In genomic region chr5:97163360-97163764, GRCh38 we compare ENCODE assay signal across 8 cellular contexts. TPM values are rescaled to one million over a fixed set of nuclear protein-coding genes. Genes with fewer than 3 reads are reported as not detected.
DNase-seq lines count a peak whose midpoint lies in the region; ATAC-seq and TF ChIP-seq lines count a peak whose summit lies in the region.

No MANE protein-coding gene starts in this region.

- peak; percentile 73 for TF ChIP-seq CTCF in DND-41 (IDR thresholded peaks at IDR 0.05; ENCODE audit: borderline replicate concordance, extremely low read depth, low read length, poor library complexity, severe bottlenecking)
- TF ChIP-seq CTCF in LNCaP clone FGC (IDR thresholded peaks at IDR 0.05; ENCODE audit: control insufficient read depth, extremely low read depth, insufficient read depth) = peak; percentile 42
- peak; percentile 92 for TF ChIP-seq CTCF in chondrocyte (IDR thresholded peaks at IDR 0.05)
- peak; percentile 52 to 71 (median 58) for TF ChIP-seq CTCF in nephron (IDR thresholded peaks at IDR 0.05; ENCODE audit: unreplicated experiment in 3 of 3)

- H4K20me1 ChIP-seq in DND-41 (ENCODE audit: insufficient read depth, low read length) = no peaks in the 10 kb centered on the region

- peaks cover 93% of the 10 kb centered on the region for H3K36me3 ChIP-seq in DND-41 (ENCODE audit: insufficient read depth, low read length)
- peaks cover 12 to 84% of the 10 kb centered on the region in 2 donors for H3K36me3 ChIP-seq in neuronal stem cell (replicated peaks in 1 of 2; ENCODE audit: control insufficient read depth in 2 of 2, insufficient read depth in 2 of 2, low read length in 2 of 2)

- H2AFZ ChIP-seq in DND-41 (ENCODE audit: low read depth, low read length) (no peak overlapping the region), neuronal stem cell (ENCODE audit: low read length) (no peak overlapping the region)

- H3K4ac ChIP-seq in neuronal stem cell (ENCODE audit: low read length) = no peak overlapping the region

- ATAC-seq in DND-41 (ENCODE audit: insufficient read depth, low read depth) = 0 out of 3 replicates have a peak, but pooled peaks have one; percentile 30
- ATAC-seq in GM21786 (IDR thresholded peaks at IDR 0.05; ENCODE audit: unreplicated experiment) = no peak

- no peak overlapping the region for H2BK120ac ChIP-seq in neuronal stem cell (ENCODE audit: low read depth, low read length)

- no peak overlapping the region for H3K18ac ChIP-seq in neuronal stem cell (ENCODE audit: low read length)

- no peak overlapping the region for H4K8ac ChIP-seq in neuronal stem cell (ENCODE audit: low read depth, low read length)

- H3K23ac ChIP-seq in neuronal stem cell (ENCODE audit: low read depth, low read length, poor library complexity) = no peak overlapping the region

- H3K4me1 ChIP-seq in DND-41 (ENCODE audit: insufficient read depth, low read length) = no peaks in the 10 kb centered on the region
- no peaks in the 10 kb centered on the region for H3K4me1 ChIP-seq in neuronal stem cell (ENCODE audit: control insufficient read depth in 2 of 2, insufficient read depth in 1 of 2, low read depth in 1 of 2, low read length in 2 of 2)

- no peak overlapping the region for H3K14ac ChIP-seq in neuronal stem cell (ENCODE audit: low read length)

- H2BK12ac ChIP-seq in neuronal stem cell (ENCODE audit: low read length) = no peak overlapping the region

- H3K9me3 Mint-ChIP-seq in chondrocyte (ENCODE audit: low read depth) (peaks cover 6% of the 10 kb centered on the region), nephron (peaks cover 8% of the 10 kb centered on the region)

- H3K9me3 ChIP-seq in DND-41 (ENCODE audit: insufficient read depth, low read length, severe bottlenecking) (peaks cover 4% of the 10 kb centered on the region), neuronal stem cell (replicated peaks in 1 of 2; ENCODE audit: control insufficient read depth in 2 of 2, insufficient read depth in 1 of 2, low read depth in 1 of 2, low read length in 2 of 2) (peaks cover 7 to 10% of the 10 kb centered on the region in 2 donors)

- H3K27me3 Mint-ChIP-seq in chondrocyte (ENCODE audit: low read depth) (no peaks in the 10 kb centered on the region), nephron (ENCODE audit: low read depth) (no peaks in the 10 kb centered on the region)

- no peak overlapping the region for H2BK5ac ChIP-seq in neuronal stem cell (ENCODE audit: low read length)

- no peaks in the 10 kb centered on the region for H3K79me1 ChIP-seq in neuronal stem cell (ENCODE audit: low read depth, low read length)

- DNase-seq in DND-41 (no peak), LNCaP clone FGC (ENCODE audit: low read depth) (no peak), chondrocyte (ENCODE audit: low spot score) (no peak), NCI-H2081 treated with DMSO at 0.1 percent for 48 hours (lab: John Stamatoyannopoulos, UW) (no peak), NCI-H2196 (lab: John Stamatoyannopoulos, UW; ENCODE audit: unreplicated experiment) (no peak), neuronal stem cell (ENCODE audit: low spot score) (no peak)

- H3K4me3 ChIP-seq in DND-41 (ENCODE audit: low read depth in 1 of 2, low read length in 2 of 2) = no peak overlapping the region
- H3K4me3 ChIP-seq in LNCaP clone FGC (ENCODE audit: low read depth, low read length) = no peak overlapping the region
- H3K4me3 ChIP-seq in neuronal stem cell (ENCODE audit: low read length in 2 of 2) = no peak overlapping the region

- no peak overlapping the region for H4K91ac ChIP-seq in neuronal stem cell (ENCODE audit: low read depth, low read length, poor library complexity)

- 0 out of 2 replicates have a peak overlapping the region, but pooled peaks have one; percentile 23 for H3K27ac ChIP-seq in DND-41 (ENCODE audit: low read length)
- no peak overlapping the region for H3K27ac ChIP-seq in neuronal stem cell (replicated peaks; ENCODE audit: low read length)

- H2BK15ac ChIP-seq in neuronal stem cell (ENCODE audit: low read length) = no peak overlapping the region

- H3K27me3 ChIP-seq in DND-41 (ENCODE audit: insufficient read depth, low read length, poor library complexity) (no peaks in the 10 kb centered on the region), neuronal stem cell (ENCODE audit: control insufficient read depth in 3 of 3, insufficient read depth in 3 of 3, low read depth in 1 of 3, low read length in 3 of 3) (no peaks in the 10 kb centered on the region)

- H3K36me3 Mint-ChIP-seq in chondrocyte (ENCODE audit: low read depth) = peaks cover 25% of the 10 kb centered on the region
- H3K36me3 Mint-ChIP-seq in nephron (ENCODE audit: low read depth) = peaks cover 47% of the 10 kb centered on the region

- H3K79me2 ChIP-seq in DND-41 (ENCODE audit: insufficient read depth, low read length) = peaks cover 4% of the 10 kb centered on the region; the same call in 1 of the 2 replicates

- H3K9ac ChIP-seq in DND-41 (ENCODE audit: low read depth, low read length) (no peak overlapping the region), neuronal stem cell (ENCODE audit: low read depth, low read length, poor library complexity) (no peak overlapping the region)

- H3K27ac Mint-ChIP-seq in chondrocyte (ENCODE audit: unreplicated experiment) (no peak overlapping the region), nephron (no peak overlapping the region)

- peaks cover 6% of the 10 kb centered on the region for H3K4me1 Mint-ChIP-seq in chondrocyte (ENCODE audit: low read depth)
- no peaks in the 10 kb centered on the region for H3K4me1 Mint-ChIP-seq in nephron

- H3K4me2 ChIP-seq in DND-41 (ENCODE audit: insufficient read depth, low read length) (no peak overlapping the region), neuronal stem cell (ENCODE audit: insufficient read depth, low read length, poor library complexity, severe bottlenecking) (no peak overlapping the region)

- H2AK5ac ChIP-seq in neuronal stem cell (ENCODE audit: low read depth, low read length) = no peak overlapping the region

- H3K4me3 Mint-ChIP-seq in chondrocyte (ENCODE audit: unreplicated experiment) (no peak overlapping the region), nephron (no peak overlapping the region)

RNA-seq across cellular contexts. Expression of gene RIOK2, which starts 19.7 kb away (rescaled TPM):
- 29.6 to 40.7 TPM (median 35.6 TPM) in 3 replicates for total RNA-seq in chondrocyte
- 16.0 TPM for polyA plus RNA-seq in neuronal stem cell (2013, experiment 1 of 2)
- polyA plus RNA-seq in neuronal stem cell (2013, experiment 2 of 2) = 18.5 TPM

RNA-seq across cellular contexts. Expression of gene LIX1, which starts 21.0 kb away (rescaled TPM):
- 0.12 to 0.20 TPM in 2 of 3 replicates, not detected in the other for total RNA-seq in chondrocyte
- polyA plus RNA-seq in neuronal stem cell (2013, experiment 1 of 2) = 131 TPM
- polyA plus RNA-seq in neuronal stem cell (2013, experiment 2 of 2) = 135 TPM

Comparison
In these comparisons a context has a peak if more than half of its experiments do, and no peak if none do; other contexts are left out.
1. CTCF ChIP-seq: peak in every context shown above with its lines; median percentile 92 in chondrocyte; 73 in DND-41; 58 in nephron; 42 in LNCaP clone FGC.